In the genomic region with DNA sequence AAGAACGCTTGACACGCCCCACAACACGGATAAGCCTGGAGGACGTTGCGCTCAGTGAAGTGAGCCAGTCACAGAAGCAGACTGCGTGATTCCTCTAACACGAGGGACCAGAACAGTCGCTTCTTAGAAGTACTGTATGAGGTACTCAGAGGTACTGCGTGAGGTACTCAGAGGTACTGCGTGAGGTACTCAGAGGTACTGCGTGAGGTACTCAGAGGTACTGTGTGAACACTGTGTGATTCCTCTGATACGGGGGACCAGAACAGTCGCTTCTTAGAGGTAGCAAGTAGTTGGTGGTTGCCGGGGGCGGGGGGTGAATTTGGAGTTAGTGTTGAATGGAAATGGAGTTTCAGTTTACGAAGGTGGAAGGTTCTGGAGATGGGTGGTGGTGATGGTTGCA, we compare ENCODE assay signal across 15 cellular contexts. TPM values are rescaled to one million over a fixed set of nuclear protein-coding genes. Genes with fewer than 3 reads are reported as not detected.
DNase-seq lines count a peak whose midpoint lies in the region; ATAC-seq and TF ChIP-seq lines count a peak whose summit lies in the region.
"Had no signal": no experiment of that assay in that cellular context is flagged by ENCODE, and none has a peak within 500 bp of the region (broad histone marks: within the 10 kb centered on the region; RNA-seq: fewer than 3 reads in every experiment).

No MANE protein-coding gene starts in this region.

- no peaks in the 10 kb centered on the region for H3K9me3 Mint-ChIP-seq in natural killer cell treated with Interleukin-12 subunit alpha and Interleukin-12 subunit beta and Interleukin-15 and Interleukin-18, amount 100 ng/mL, for 72 hours
- H3K9me3 Mint-ChIP-seq in natural killer cell (no peaks in the 10 kb centered on the region), WTC11 (no peaks in the 10 kb centered on the region)

- H3K27ac Mint-ChIP-seq in natural killer cell treated with Interleukin-12 subunit alpha and Interleukin-12 subunit beta and Interleukin-15 and Interleukin-18, amount 100 ng/mL, for 72 hours = no peak overlapping the region
- H3K27ac Mint-ChIP-seq in natural killer cell (no peak overlapping the region), WTC11 (peak overlapping the region; percentile 66; the same call in 1 of the 2 replicates)

- H3K27me3 Mint-ChIP-seq in natural killer cell treated with Interleukin-12 subunit alpha and Interleukin-12 subunit beta and Interleukin-15 and Interleukin-18, amount 100 ng/mL, for 72 hours = no peaks in the 10 kb centered on the region
- no peaks in the 10 kb centered on the region for H3K27me3 Mint-ChIP-seq in natural killer cell (ENCODE audit: low read depth in 2 of 2)
- H3K27me3 Mint-ChIP-seq in WTC11 (ENCODE audit: low read depth) = no peaks in the 10 kb centered on the region

- intact Hi-C loops in natural killer cell (cut with micrococcal nuclease) = no loop called here

- no peak overlapping the region for H3K4me3 ChIP-seq in H7 (ENCODE audit: insufficient read depth, low read depth, low read length)
- H3K4me3 ChIP-seq: SJCRH30 had no signal

- DNase-seq in natural killer cell treated with Interleukin-12 subunit alpha and Interleukin-12 subunit beta and Interleukin-15 and Interleukin-18, amount 100 ng/mL, for 72 hours (ENCODE audit: low spot score) = peak; percentile 57
- DNase-seq in natural killer cell (no peak), WTC11 (ENCODE audit: low spot score) (no peak), left lobe of liver (ENCODE audit: low spot score) (peak; percentile 27), cerebellar nuclear complex (lab: John Stamatoyannopoulos, UW) (no peak), H7 (no peak), GM03348 (ENCODE audit: low spot score) (no peak)
- DNase-seq: DMS 273 treated with DMSO at 0.1 percent for 48 hours; NCI-H1092; NCI-H1694 treated with DMSO at 0.1 percent for 48 hours; NCI-H345; NCI-H69; NK-92 treated with Interleukin-12 subunit alpha and Interleukin-12 subunit beta, amount 100 ng/mL, for 24 hours; OCI-M1; SJCRH30 had no signal

- no peaks in the 10 kb centered on the region for H3K27me3 ChIP-seq in H7 (ENCODE audit: control insufficient read depth, insufficient read depth, low read length)
- H3K27me3 ChIP-seq: SJCRH30 had no signal

- no peak for ATAC-seq in natural killer cell treated with Interleukin-12 subunit alpha and Interleukin-12 subunit beta and Interleukin-15 and Interleukin-18, amount 100 ng/mL, for 72 hours
- ATAC-seq in natural killer cell (no peak), WTC11 (no peak), left lobe of liver (no peak)

- TF ChIP-seq CTCF in natural killer cell (IDR thresholded peaks at IDR 0.05) = no peak
- no peak for TF ChIP-seq CTCF in WTC11 (IDR thresholded peaks at IDR 0.05)

- CTCF ChIA-PET in WTC11 (lab: Charles Lee) = no interaction called here

- H3K36me3 Mint-ChIP-seq in natural killer cell treated with Interleukin-12 subunit alpha and Interleukin-12 subunit beta and Interleukin-15 and Interleukin-18, amount 100 ng/mL, for 72 hours = peaks cover 38% of the 10 kb centered on the region
- H3K36me3 Mint-ChIP-seq in natural killer cell = no peaks in the 10 kb centered on the region
- peaks cover 77% of the 10 kb centered on the region for H3K36me3 Mint-ChIP-seq in WTC11

- POLR2A ChIA-PET in WTC11 (lab: Charles Lee) = no interaction called here

- H3K4me3 Mint-ChIP-seq in natural killer cell treated with Interleukin-12 subunit alpha and Interleukin-12 subunit beta and Interleukin-15 and Interleukin-18, amount 100 ng/mL, for 72 hours = no peak overlapping the region
- no peak overlapping the region for H3K4me3 Mint-ChIP-seq in natural killer cell
- H3K4me3 Mint-ChIP-seq in WTC11 = no peak overlapping the region

- H3K4me1 Mint-ChIP-seq in natural killer cell treated with Interleukin-12 subunit alpha and Interleukin-12 subunit beta and Interleukin-15 and Interleukin-18, amount 100 ng/mL, for 72 hours (ENCODE audit: low read depth in 2 of 2) = peaks cover 36 to 41% of the 10 kb centered on the region in 2 donors
- H3K4me1 Mint-ChIP-seq in natural killer cell (peaks cover 49% of the 10 kb centered on the region in 2 donors), WTC11 (peaks cover 12% of the 10 kb centered on the region)

- H3K36me3 ChIP-seq in H7 (replicated peaks; ENCODE audit: control insufficient read depth, insufficient read depth, low read length) = peaks cover 36% of the 10 kb centered on the region

TF ChIP-seq in WTC11, 78 proteins besides CTCF, POLR2A, EP300 and RAD21:
- TF ChIP-seq TCF7 (CRISPR knock-in tag; IDR thresholded peaks at IDR 0.05; ENCODE audit: low read depth) = no peak
- TF ChIP-seq, protein P1, sequence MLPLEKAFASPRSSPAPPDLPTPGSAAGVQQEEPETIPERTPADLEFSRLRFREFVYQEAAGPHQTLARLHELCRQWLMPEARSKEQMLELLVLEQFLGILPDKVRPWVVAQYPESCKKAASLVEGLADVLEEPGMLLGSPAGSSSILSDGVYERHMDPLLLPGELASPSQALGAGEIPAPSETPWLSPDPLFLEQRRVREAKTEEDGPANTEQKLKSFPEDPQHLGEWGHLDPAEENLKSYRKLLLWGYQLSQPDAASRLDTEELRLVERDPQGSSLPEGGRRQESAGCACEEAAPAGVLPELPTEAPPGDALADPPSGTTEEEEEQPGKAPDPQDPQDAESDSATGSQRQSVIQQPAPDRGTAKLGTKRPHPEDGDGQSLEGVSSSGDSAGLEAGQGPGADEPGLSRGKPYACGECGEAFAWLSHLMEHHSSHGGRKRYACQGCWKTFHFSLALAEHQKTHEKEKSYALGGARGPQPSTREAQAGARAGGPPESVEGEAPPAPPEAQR (CRISPR knock-in tag; IDR thresholded peaks at IDR 0.05) = 0 out of 2 replicates have a peak, but pooled peaks have one; percentile 59
TF ChIP-seq in WTC11: peak in this region for 1.

RNA-seq across cellular contexts. Expression of gene NDUFS6, which starts 5.8 kb away (rescaled TPM):
- total RNA-seq in natural killer cell treated with Interleukin-12 subunit alpha and Interleukin-12 subunit beta and Interleukin-15 and Interleukin-18, amount 100 ng/mL, for 72 hours = 10 to 100 TPM; 25.3 to 35.5 TPM
- total RNA-seq in natural killer cell (10 to 100 TPM; 19.2 to 25.9 (median 22.5) TPM), WTC11 (2021) (75.8 to 84.3 TPM (median 77.4 TPM) in 3 replicates), left lobe of liver (27.0 TPM)
- total RNA-seq in H7 (2014; rRNA removed; shearing (Covaris generic)) = 35.2 and 51.9 TPM in 2 replicates

RNA-seq across cellular contexts. Expression of gene MRPL36, which starts 7.3 kb away (rescaled TPM):
- 10 to 100 TPM; 45.3 to 62.7 TPM for total RNA-seq in natural killer cell treated with Interleukin-12 subunit alpha and Interleukin-12 subunit beta and Interleukin-15 and Interleukin-18, amount 100 ng/mL, for 72 hours
- total RNA-seq in natural killer cell (10 to 100 TPM; 14.1 to 21.2 (median 17.1) TPM), WTC11 (2021) (52.8 to 61.2 TPM (median 55.9 TPM) in 3 replicates), left lobe of liver (31.1 TPM)
- total RNA-seq in H7 (2014; rRNA removed; shearing (Covaris generic)) = 49.4 and 83.8 TPM in 2 replicates

Comparison
In these comparisons a context has a peak if more than half of its experiments do, and no peak if none do; other contexts are left out.
1. DNase-seq: peak in natural killer cell treated with Interleukin-12 subunit alpha and Interleukin-12 subunit beta and Interleukin-15 and Interleukin-18, amount 100 ng/mL, for 72 hours (single experiment) and left lobe of liver (single experiment); none in natural killer cell (single experiment), WTC11 (single experiment), cerebellar nuclear complex (0 of 2), H7 (single experiment) and GM03348 (single experiment).